9 cellular contexts compared by ENCODE assay signal in genomic region chr17:66673668-66674276, GRCh38.
DNase-seq lines count a peak whose midpoint lies in the region; ATAC-seq, FAIRE-seq and TF ChIP-seq lines count a peak whose summit lies in the region.
"Had no signal": no experiment of that assay in that cellular context is flagged by ENCODE, and none has a peak within 500 bp of the region (broad histone marks: within the 10 kb centered on the region; RNA-seq: fewer than 3 reads in every experiment).

No MANE protein-coding gene starts in this region.

- H3K4me1 ChIP-seq in GM12878 (ENCODE audit: control insufficient read depth, insufficient read depth, low read length) (no peaks in the 10 kb centered on the region), hepatocyte (ENCODE audit: insufficient read depth) (no peaks in the 10 kb centered on the region)

- CTCF ChIA-PET in GM12878 (lab: Yijun Ruan, JAX) = interaction anchor here (0.5 to 2.4 kb wide), 16 partner anchors 13 to 1442 kb away, joined by 3 to 14 read pairs (median 4); no protein-coding TSS in a partner anchor

- H4K20me1 ChIP-seq in GM12878 (ENCODE audit: control insufficient read depth, insufficient read depth) (no peaks in the 10 kb centered on the region; the same call in 1 of the 2 replicates), hepatocyte (ENCODE audit: insufficient read depth, poor library complexity, severe bottlenecking) (no peaks in the 10 kb centered on the region)

- BruUV-seq in GM12878 (replicated peaks; lab: Mats Ljungman, UMichigan) = no TSS peak

- H3K36me3 ChIP-seq in GM12878 (ENCODE audit: control insufficient read depth in 2 of 2, insufficient read depth in 2 of 2, low read length in 1 of 2) (no peaks in the 10 kb centered on the region), hepatocyte (replicated peaks; ENCODE audit: insufficient read depth, low read depth) (no peaks in the 10 kb centered on the region)

- no peak for TF ChIP-seq EP300 in Ishikawa (IDR thresholded peaks at IDR 0.05; ENCODE audit: borderline replicate concordance)
- no peak for TF ChIP-seq EP300 in GM12878 (IDR thresholded peaks at IDR 0.05; ENCODE audit: borderline replicate concordance in 1 of 2, control insufficient read depth in 1 of 2, low read depth in 2 of 2, low read length in 2 of 2)

- peak; percentile 75 for DNase-seq in D341Med (ENCODE audit: low spot score)
- peak; percentile 17 for DNase-seq in T follicular helper cell (ENCODE audit: low read depth)
- no peak for DNase-seq in GM12878 (ENCODE audit: low read depth, low spot score)
- peak; percentile 78 for DNase-seq in hepatocyte (ENCODE audit: low spot score)
- no peak for DNase-seq in retinal pigment epithelial cell (ENCODE audit: low read depth)

- intact Hi-C loops in GM12878 (cut with micrococcal nuclease; ENCODE audit: unreplicated experiment) = loop anchor here (1.0 to 5.0 kb wide), 4 partner anchors 106 to 473 kb away; partner anchors contain the start of gene PRKCA

- no peak overlapping the region for H3K4me3 ChIP-seq in GM12878
- no peak overlapping the region for H3K4me3 ChIP-seq in hepatocyte
- no peak overlapping the region for H3K4me3 ChIP-seq in retinal pigment epithelial cell (ENCODE audit: low read length)

- 11% methylated on average over 8 of the region's 8 CpGs for WGBS in GM12878 (ENCODE audit: insufficient coverage, insufficient replicate concordance, low lambda C conversion rate, missing lambda C conversion rate)
- WGBS in hepatocyte (ENCODE audit: low lambda C conversion rate, missing lambda C conversion rate) = 34% methylated on average over 8 of the region's 8 CpGs

- H3K79me2 ChIP-seq in GM12878 (ENCODE audit: control insufficient read depth, insufficient read depth, low read length) = no peaks in the 10 kb centered on the region
- H3K79me2 ChIP-seq in hepatocyte = no peaks in the 10 kb centered on the region

- H2AFZ ChIP-seq in GM12878 (ENCODE audit: control insufficient read depth, low read depth, low read length) = no peak overlapping the region; the same call in 1 of the 2 replicates
- no peak overlapping the region for H2AFZ ChIP-seq in hepatocyte

- POLR2A ChIA-PET in GM12878 (lab: Charles Lee) = interaction anchor here (0.6 to 1.1 kb wide), 2 partner anchors 40 to 125 kb away, joined by 3 read pairs; no protein-coding TSS in a partner anchor

- H3K27me3 ChIP-seq in GM12878 (replicated peaks in 1 of 2; ENCODE audit: control insufficient read depth in 2 of 2, insufficient read depth in 2 of 2, low read length in 1 of 2) (no peaks in the 10 kb centered on the region), hepatocyte (no peaks in the 10 kb centered on the region)

- SMC1A ChIA-PET in GM12878 (lab: Charles Lee; ENCODE audit: uncharacterized antibody, unreplicated experiment) = interaction anchor here (0.8 to 2.4 kb wide), 11 partner anchors 12 to 418 kb away, joined by 3 to 17 read pairs (median 4); no protein-coding TSS in a partner anchor

- TF ChIP-seq POLR2A in GM12878 (IDR thresholded peaks at IDR 0.05; ENCODE audit: low read depth, low read length) = no peak

- H3K4me2 ChIP-seq in GM12878 (ENCODE audit: control insufficient read depth, insufficient read depth) (no peak overlapping the region), hepatocyte (no peak overlapping the region)

- peak; percentile 65 for FAIRE-seq in GM12878 (lab: Jason Lieb, UNC)
- FAIRE-seq: TTC549 had no signal

- no peaks in the 10 kb centered on the region for H3K9me3 ChIP-seq in GM12878 (replicated peaks; ENCODE audit: control insufficient read depth, insufficient read depth, low read length)
- no peaks in the 10 kb centered on the region for H3K9me3 ChIP-seq in hepatocyte (ENCODE audit: low read depth)

- in situ Hi-C loops in GM12878 (cut with MboI) = loop anchor here (5.0 kb wide), 1 partner anchor 416 kb away; no protein-coding TSS in a partner anchor

- RAD21 ChIA-PET in GM12878 (lab: Charles Lee; ENCODE audit: unreplicated experiment) = interaction anchor here (0.7 to 2.0 kb wide), 12 partner anchors 11 to 473 kb away, joined by 3 to 15 read pairs (median 5); no protein-coding TSS in a partner anchor

- ATAC-seq in GM12878 (peak; percentile 72), HG02798 (IDR thresholded peaks at IDR 0.05; ENCODE audit: poor library complexity, unreplicated experiment) (no peak), HG03039 (IDR thresholded peaks at IDR 0.05; ENCODE audit: unreplicated experiment) (no peak)

- no peaks in the 10 kb centered on the region for H3K9me2 ChIP-seq in hepatocyte (replicated peaks; ENCODE audit: insufficient read depth)

- peak; percentile 89 for TF ChIP-seq RAD21 in Ishikawa (IDR thresholded peaks at IDR 0.05; ENCODE audit: low read depth)
- TF ChIP-seq RAD21 in GM12878 (IDR thresholded peaks at IDR 0.05; ENCODE audit: insufficient read depth, low read depth, low read length) = peak; percentile 74

- H3K27ac ChIP-seq in GM12878 (ENCODE audit: control insufficient read depth, insufficient read depth) (no peak overlapping the region), hepatocyte (no peak overlapping the region)

- peak; percentile 49 to 63 (median 55); a peak in 5 of 6 replicates for TF ChIP-seq CTCF in GM12878 (IDR thresholded peaks at IDR 0.05 in 2 of 3, conservative IDR thresholded peaks at IDR 0.05 in 1 of 3; ENCODE audit: control insufficient read depth in 2 of 3, extremely low read depth in 1 of 3, insufficient read depth in 1 of 3, low read depth in 3 of 3, low read length in 3 of 3)
- peak; percentile 77 for TF ChIP-seq CTCF in hepatocyte (IDR thresholded peaks at IDR 0.05; ENCODE audit: poor library complexity)
- peak; percentile 83 for TF ChIP-seq CTCF in retinal pigment epithelial cell (conservative IDR thresholded peaks at IDR 0.05; ENCODE audit: low read depth, low read length)

- no peak overlapping the region for H3K9ac ChIP-seq in GM12878 (ENCODE audit: control insufficient read depth, insufficient read depth, low read length)

TF ChIP-seq in Ishikawa, 13 proteins besides CTCF, POLR2A, EP300 and RAD21 (continues in another document):
- TF ChIP-seq TEAD4 (IDR thresholded peaks at IDR 0.05) = no peak
- no peak for TF ChIP-seq TCF12 (IDR thresholded peaks at IDR 0.05; ENCODE audit: low read depth)
- TF ChIP-seq YY1 (IDR thresholded peaks at IDR 0.05; ENCODE audit: low read depth) = no peak
- TF ChIP-seq CREB1 (IDR thresholded peaks at IDR 0.05; ENCODE audit: low read depth) = no peak
- no peak for TF ChIP-seq EGR1 (IDR thresholded peaks at IDR 0.05)
- TF ChIP-seq TAF1 (IDR thresholded peaks at IDR 0.05; ENCODE audit: low read depth) = no peak
- TF ChIP-seq NFIC (IDR thresholded peaks at IDR 0.05) = no peak
- TF ChIP-seq MAX (IDR thresholded peaks at IDR 0.05) = no peak
- no peak for TF ChIP-seq ZBTB7A (IDR thresholded peaks at IDR 0.05; ENCODE audit: low read depth)
- no peak for TF ChIP-seq FOXM1 (IDR thresholded peaks at IDR 0.05; ENCODE audit: borderline replicate concordance, low read depth)
- TF ChIP-seq CEBPB (IDR thresholded peaks at IDR 0.05) = no peak
- no peak for TF ChIP-seq USF1 (IDR thresholded peaks at IDR 0.05)

TF ChIP-seq in GM12878, 131 proteins besides CTCF, POLR2A, EP300 and RAD21 (continues in another document):
- no peak for TF ChIP-seq TCF3 (IDR thresholded peaks at IDR 0.05; ENCODE audit: borderline replicate concordance, insufficient read depth, low read depth, low read length)
- peak; percentile 40; the same call in 1 of the 2 replicates for TF ChIP-seq MTA2 (IDR thresholded peaks at IDR 0.05; ENCODE audit: low read depth)
- TF ChIP-seq ZZZ3 (IDR thresholded peaks at IDR 0.05; ENCODE audit: control insufficient read depth, insufficient read length, low read depth) = no peak
- 0 out of 2 replicates have a peak, but pooled peaks have one; percentile 38 for TF ChIP-seq NBN (IDR thresholded peaks at IDR 0.05)
- peak; percentile 40; the same call in 1 of the 2 replicates for TF ChIP-seq RELB (IDR thresholded peaks at IDR 0.05; ENCODE audit: low read depth)
- peak; percentile 54; the same call in 1 of the 2 replicates for TF ChIP-seq SMC3 (IDR thresholded peaks at IDR 0.05; ENCODE audit: borderline replicate concordance, low read length)
- no peak for TF ChIP-seq SMAD5 (IDR thresholded peaks at IDR 0.05; ENCODE audit: low read depth)
- peak; percentile 65; the same call in 1 of the 2 replicates for TF ChIP-seq HDGF (IDR thresholded peaks at IDR 0.05)
- TF ChIP-seq BCL3 (IDR thresholded peaks at IDR 0.05; ENCODE audit: borderline replicate concordance, insufficient read depth, low read depth, low read length, poor library complexity, severe bottlenecking) = no peak

Comparison
In these comparisons a context has a peak if more than half of its experiments do, and no peak if none do; other contexts are left out.
1. DNase-seq: peak in D341Med (single experiment), T follicular helper cell (single experiment) and hepatocyte (single experiment); none in GM12878 (single experiment) and retinal pigment epithelial cell (single experiment).
2. Peak in every context shown above with its lines, with median percentiles within 50 percentile points of each other: CTCF ChIP-seq.